In genomic region chr16:67846063-67846319, GRCh38 we compare ENCODE assay signal across 9 cellular contexts. TPM values are rescaled to one million over a fixed set of nuclear protein-coding genes. Genes with fewer than 3 reads are reported as not detected.
DNase-seq lines count a peak whose midpoint lies in the region; ATAC-seq, FAIRE-seq and TF ChIP-seq lines count a peak whose summit lies in the region.
"Had no signal": no experiment of that assay in that cellular context is flagged by ENCODE, and none has a peak within 500 bp of the region (broad histone marks: within the 10 kb centered on the region; RNA-seq: fewer than 3 reads in every experiment).

No MANE protein-coding gene starts in this region.

- CTCF ChIA-PET in SK-N-SH (lab: Yijun Ruan, JAX): interaction anchor here (1.0 to 6.3 kb wide), 9 partner anchors 12 to 178 kb away, joined by 3 to 66 read pairs (median 5); partner anchors contain the start of gene PSKH1

- H3K36me3 Mint-ChIP-seq in activated T-helper 2 cell treated with anti-CD3 and anti-CD28 coated beads, Interferon-gamma antibody, Interleukin-2, Interleukin-4, amounts not matched to agents 10 μg/mL and 5 μg/mL and 100 μg/mL, durations not matched to agents 14 hours and 24 hours and 36 hours (ENCODE audit: low read depth): peaks cover 23% of the 10 kb centered on the region
- H3K36me3 Mint-ChIP-seq in immature natural killer cell: peaks cover 0 to 3% (median 0%) of the 10 kb centered on the region in 3 donors

- H3K4me1 Mint-ChIP-seq in activated T-helper 2 cell treated with anti-CD3 and anti-CD28 coated beads, Interferon-gamma antibody, Interleukin-2, Interleukin-4, amounts not matched to agents 10 μg/mL and 5 μg/mL and 100 μg/mL, durations not matched to agents 14 hours and 24 hours and 36 hours (ENCODE audit: low read depth): peaks cover 38% of the 10 kb centered on the region
- peaks cover 55 to 58% of the 10 kb centered on the region in 2 donors for H3K4me1 Mint-ChIP-seq in immature natural killer cell

- peaks cover 77% of the 10 kb centered on the region for H3K79me2 ChIP-seq in SK-N-SH (ENCODE audit: insufficient read depth)

- peak overlapping the region; percentile 93 for H3K27ac Mint-ChIP-seq in activated T-helper 2 cell treated with anti-CD3 and anti-CD28 coated beads, Interferon-gamma antibody, Interleukin-2, Interleukin-4, amounts not matched to agents 10 μg/mL and 5 μg/mL and 100 μg/mL, durations not matched to agents 14 hours and 24 hours and 36 hours
- peak overlapping the region; percentile 83 to 93 (median 92) for H3K27ac Mint-ChIP-seq in immature natural killer cell

- H3F3A ChIP-seq in SK-N-SH (replicated peaks; ENCODE audit: insufficient read depth): peaks cover 28% of the 10 kb centered on the region

- TF ChIP-seq RAD21 in SK-N-SH (IDR thresholded peaks at IDR 0.05; ENCODE audit: low read length): no peak

- no peaks in the 10 kb centered on the region for H3K27me3 Mint-ChIP-seq in activated T-helper 2 cell treated with anti-CD3 and anti-CD28 coated beads, Interferon-gamma antibody, Interleukin-2, Interleukin-4, amounts not matched to agents 10 μg/mL and 5 μg/mL and 100 μg/mL, durations not matched to agents 14 hours and 24 hours and 36 hours (ENCODE audit: low read depth)
- peaks cover 2 to 16% (median 3%) of the 10 kb centered on the region in 3 donors for H3K27me3 Mint-ChIP-seq in immature natural killer cell (ENCODE audit: low read depth in 3 of 3)

- TF ChIP-seq CTCF in SK-N-SH (IDR thresholded peaks at IDR 0.05): no peak

- peak overlapping the region; percentile 71 to 85 for H3K4me3 ChIP-seq in SK-N-SH (ENCODE audit: low read depth in 2 of 2, low read length in 1 of 2)

- ATAC-seq in SK-N-SH treated with all-trans-retinoic acid at 6 μM for 48 hours: no peak

- 50% methylated on average over 2 of the region's 2 CpGs for WGBS in SK-N-SH (ENCODE audit: low lambda C conversion rate)

- peak overlapping the region; percentile 93 for H3K4me3 Mint-ChIP-seq in activated T-helper 2 cell treated with anti-CD3 and anti-CD28 coated beads, Interferon-gamma antibody, Interleukin-2, Interleukin-4, amounts not matched to agents 10 μg/mL and 5 μg/mL and 100 μg/mL, durations not matched to agents 14 hours and 24 hours and 36 hours (ENCODE audit: low read depth)
- H3K4me3 Mint-ChIP-seq in immature natural killer cell: peak overlapping the region; percentile 85 to 88 (median 85)

- no peak for FAIRE-seq in RCC 7860 (lab: Jason Lieb, UNC)

- peak overlapping the region; percentile 100 for H3K9ac ChIP-seq in SK-N-SH

- H2AFZ ChIP-seq in SK-N-SH (ENCODE audit: low read depth): peak overlapping the region; percentile 80

- H3K4me1 ChIP-seq in SK-N-SH (ENCODE audit: control insufficient read depth in 1 of 2, insufficient read depth in 2 of 2, low read depth in 1 of 2, low read length in 1 of 2): peaks cover 34 to 42% of the 10 kb centered on the region in 2 experiments

- DNase-seq in SK-N-SH (no peak), immature natural killer cell (no peak), substantia nigra (lab: John Stamatoyannopoulos, UW) (no peak), RCC 7860 (ENCODE audit: low spot score) (no peak), NCI-H1048 (lab: John Stamatoyannopoulos, UW) (no peak), SKM-1 treated with dmso at 0.1 percent for 144 hours (lab: John Stamatoyannopoulos, UW; ENCODE audit: unreplicated experiment) (no peak)
- DNase-seq in activated T-helper 2 cell treated with anti-CD3 and anti-CD28 coated beads, Interferon-gamma antibody, Interleukin-2, Interleukin-4, amounts not matched to agents 10 μg/mL and 5 μg/mL and 100 μg/mL, durations not matched to agents 14 hours and 24 hours and 36 hours (ENCODE audit: low spot score): no peak

- H3K36me3 ChIP-seq in SK-N-SH (replicated peaks in 1 of 2; ENCODE audit: control insufficient read depth in 1 of 2, insufficient read depth in 2 of 2, low read length in 1 of 2): peaks cover 2 to 5% of the 10 kb centered on the region in 2 experiments

- peak overlapping the region; percentile 88 to 98 for H3K27ac ChIP-seq in SK-N-SH (ENCODE audit: low read depth in 2 of 2, low read length in 1 of 2)
- H3K27ac ChIP-seq in substantia nigra (ENCODE audit: low read depth, low read length, poor library complexity, severe bottlenecking): peak overlapping the region; percentile 96

- TF ChIP-seq EP300 in SK-N-SH (IDR thresholded peaks at IDR 0.05; ENCODE audit: borderline replicate concordance in 1 of 2, low read depth in 1 of 2, low read length in 1 of 2): no peak

- POLR2A ChIA-PET in SK-N-SH (lab: Yijun Ruan, JAX): interaction anchor here (0.5 to 1.3 kb wide), 6 partner anchors 12 to 316 kb away, joined by 3 to 11 read pairs (median 3); partner anchors contain the start of genes C16orf86, ENKD1 and TSNAXIP1

- intact Hi-C loops in activated T-helper 2 cell treated with anti-CD3 and anti-CD28 coated beads, Interferon-gamma antibody, Interleukin-2, Interleukin-4, amounts not matched to agents 10 μg/mL and 5 μg/mL and 100 μg/mL, durations not matched to agents 14 hours and 24 hours and 36 hours (cut with micrococcal nuclease): loop anchor here (1.0 to 10.0 kb wide), 7 partner anchors 13 to 601 kb away; partner anchors contain the start of genes ACD, CTCF, FHOD1 and PARD6A

- no peaks in the 10 kb centered on the region for H3K9me3 Mint-ChIP-seq in activated T-helper 2 cell treated with anti-CD3 and anti-CD28 coated beads, Interferon-gamma antibody, Interleukin-2, Interleukin-4, amounts not matched to agents 10 μg/mL and 5 μg/mL and 100 μg/mL, durations not matched to agents 14 hours and 24 hours and 36 hours
- no peaks in the 10 kb centered on the region for H3K9me3 Mint-ChIP-seq in immature natural killer cell

- no peaks in the 10 kb centered on the region for H3K9me3 ChIP-seq in SK-N-SH

- no peaks in the 10 kb centered on the region for H3K27me3 ChIP-seq in SK-N-SH (ENCODE audit: insufficient read depth)

- no peaks in the 10 kb centered on the region for H3K9me2 ChIP-seq in SK-N-SH

- H4K20me1 ChIP-seq in SK-N-SH (ENCODE audit: insufficient read depth): peaks cover 29% of the 10 kb centered on the region

- H3K4me2 ChIP-seq in SK-N-SH: peak overlapping the region; percentile 91

TF ChIP-seq in SK-N-SH, 30 proteins besides CTCF, POLR2A, EP300 and RAD21 (continues in another document):
- TF ChIP-seq IRF3 (IDR thresholded peaks at IDR 0.05; ENCODE audit: low read depth, low read length): no peak

TF ChIP-seq in SK-N-SH treated with all-trans-retinoic acid at 6 μM for 48 hours, 23 proteins besides CTCF, POLR2A, EP300 and RAD21 (continues in another document):
- TF ChIP-seq CSDC2 (CRISPR knock-in tag; IDR thresholded peaks at IDR 0.05) (no peak), ZFP3 (CRISPR knock-in tag; IDR thresholded peaks at IDR 0.05) (no peak), BACH2 (CRISPR knock-in tag; IDR thresholded peaks at IDR 0.05; ENCODE audit: borderline replicate concordance) (no peak), CREB5 (CRISPR knock-in tag; IDR thresholded peaks at IDR 0.05; ENCODE audit: low read depth) (no peak), ISL1 (CRISPR knock-in tag; IDR thresholded peaks at IDR 0.05) (no peak), ZNF8 (CRISPR knock-in tag; IDR thresholded peaks at IDR 0.05) (no peak), ARNTL (CRISPR knock-in tag; IDR thresholded peaks at IDR 0.05; ENCODE audit: borderline replicate concordance, low read depth) (no peak)

RNA-seq across cellular contexts. Expression of gene NUTF2, which starts 0.7 kb away (rescaled TPM):
- polyA plus RNA-seq in SK-N-SH (2012; rRNA removed) (287 and 449 TPM in 2 replicates), immature natural killer cell (100 to 1,000 TPM; 115 to 157 (median 130) TPM)
- polyA plus RNA-seq in SK-N-SH (2012; cell fraction: cytosol; rRNA removed): 299 and 302 TPM in 2 replicates
- polyA plus RNA-seq in SK-N-SH (2012; cell fraction: nucleus; rRNA removed): 237 and 239 TPM in 2 replicates
- 165 and 177 TPM in 2 replicates for total RNA-seq in activated T-helper 2 cell treated with anti-CD3 and anti-CD28 coated beads, Interferon-gamma antibody, Interleukin-2, Interleukin-4, amounts not matched to agents 10 μg/mL and 5 μg/mL and 100 μg/mL, durations not matched to agents 14 hours and 24 hours and 36 hours

RNA-seq across cellular contexts. Expression of gene CENPT, which starts 1.5 kb away (rescaled TPM):
- 48.6 and 57.6 TPM in 2 replicates for polyA plus RNA-seq in SK-N-SH (2012; rRNA removed)
- polyA plus RNA-seq in SK-N-SH (2012; cell fraction: cytosol; rRNA removed): 16.2 and 20.0 TPM in 2 replicates
- 386 and 453 TPM in 2 replicates for polyA plus RNA-seq in SK-N-SH (2012; cell fraction: nucleus; rRNA removed)
- 38.6 and 50.1 TPM in 2 replicates for total RNA-seq in activated T-helper 2 cell treated with anti-CD3 and anti-CD28 coated beads, Interferon-gamma antibody, Interleukin-2, Interleukin-4, amounts not matched to agents 10 μg/mL and 5 μg/mL and 100 μg/mL, durations not matched to agents 14 hours and 24 hours and 36 hours
- 10 to 100 TPM in 2 of 3 donors, 1 to 10 TPM in 1; 9.3 to 15.0 (median 12.4) TPM for polyA plus RNA-seq in immature natural killer cell

RNA-seq across cellular contexts. Expression of gene THAP11, which starts 3.9 kb away (rescaled TPM):
- 32.3 and 34.8 TPM in 2 replicates for polyA plus RNA-seq in SK-N-SH (2012; rRNA removed)
- polyA plus RNA-seq in SK-N-SH (2012; cell fraction: cytosol; rRNA removed): 22.3 and 29.9 TPM in 2 replicates
- polyA plus RNA-seq in SK-N-SH (2012; cell fraction: nucleus; rRNA removed): 12.6 and 14.7 TPM in 2 replicates
- 43.0 and 45.1 TPM in 2 replicates for total RNA-seq in activated T-helper 2 cell treated with anti-CD3 and anti-CD28 coated beads, Interferon-gamma antibody, Interleukin-2, Interleukin-4, amounts not matched to agents 10 μg/mL and 5 μg/mL and 100 μg/mL, durations not matched to agents 14 hours and 24 hours and 36 hours
- polyA plus RNA-seq in immature natural killer cell: 100 to 1,000 TPM; 102 to 129 (median 117) TPM

RNA-seq across cellular contexts. Expression of gene EDC4, which starts 26.9 kb away (rescaled TPM):
- polyA plus RNA-seq in SK-N-SH (2012; rRNA removed): 38.0 and 45.1 TPM in 2 replicates
- 15.1 and 23.7 TPM in 2 replicates for polyA plus RNA-seq in SK-N-SH (2012; cell fraction: cytosol; rRNA removed)
- 221 and 269 TPM in 2 replicates for polyA plus RNA-seq in SK-N-SH (2012; cell fraction: nucleus; rRNA removed)
- total RNA-seq in activated T-helper 2 cell treated with anti-CD3 and anti-CD28 coated beads, Interferon-gamma antibody, Interleukin-2, Interleukin-4, amounts not matched to agents 10 μg/mL and 5 μg/mL and 100 μg/mL, durations not matched to agents 14 hours and 24 hours and 36 hours: 102 and 105 TPM in 2 replicates
- 10 to 100 TPM; 14.2 to 26.0 (median 23.8) TPM for polyA plus RNA-seq in immature natural killer cell

RNA-seq across cellular contexts. Expression of gene NRN1L, which starts 38.7 kb away (rescaled TPM):
- polyA plus RNA-seq in SK-N-SH (2012; rRNA removed) (0.41 and 0.45 TPM in 2 replicates), immature natural killer cell (under 1 TPM in 1 of 3 donors, not detected in 2; 0.91 TPM)
- 0.17 TPM in 1 of 2 replicates, not detected in the other for polyA plus RNA-seq in SK-N-SH (2012; cell fraction: cytosol; rRNA removed)
- 2.1 and 2.6 TPM in 2 replicates for polyA plus RNA-seq in SK-N-SH (2012; cell fraction: nucleus; rRNA removed)
- not detected in 2 replicates for total RNA-seq in activated T-helper 2 cell treated with anti-CD3 and anti-CD28 coated beads, Interferon-gamma antibody, Interleukin-2, Interleukin-4, amounts not matched to agents 10 μg/mL and 5 μg/mL and 100 μg/mL, durations not matched to agents 14 hours and 24 hours and 36 hours
- total RNA-seq: pulmonary artery endothelial cell had no signal
